In genomic region chr3:126872701-126873100, GRCh38 we compare ENCODE assay signal across 25 cellular contexts.
"Had no signal": no experiment of that assay in that cellular context is flagged by ENCODE, and none has a peak within 500 bp of the region (broad histone marks: within the 10 kb centered on the region; RNA-seq: fewer than 3 reads in every experiment).

No MANE protein-coding gene starts in this region.

- H3K36me3 ChIP-seq: left ventricle myocardium inferior, ovary, right atrium auricular region, right lobe of liver, thyroid gland, transverse colon, upper lobe of left lung, vagina had no signal

- ATAC-seq: left colon; natural killer cell; right lobe of liver; stimulated activated naive B cell treated with anti-CD40 and anti-IgM and Interleukin-4, amounts not matched to agents 10 μg/mL and 1 μg/mL and 100 μg/mL, for 72 hours; stimulated activated naive CD8-positive, alpha-beta T cell treated with anti-CD3 and anti-CD28 coated beads, Interleukin-15, Interleukin-2, amounts not matched to agents 100 U/mL and 50 U/mL, for 24 hours had no signal

- H3K9me3 ChIP-seq: left ventricle myocardium inferior, ovary, right atrium auricular region, right lobe of liver, stomach, testis, thyroid gland, transverse colon, upper lobe of left lung, vagina had no signal

- H3K9me3 Mint-ChIP-seq: memory B cell; mesothelial cell of epicardium; natural killer cell; nephron progenitor cell; stimulated activated naive B cell treated with anti-CD40 and anti-IgM and Interleukin-4, amounts not matched to agents 10 μg/mL and 1 μg/mL and 100 μg/mL, for 72 hours had no signal

- H3K27ac ChIP-seq: left ventricle myocardium inferior, ovary, right atrium auricular region, right lobe of liver, stomach, testis, thyroid gland, transverse colon, upper lobe of left lung, vagina had no signal

- DNase-seq: hippocampal formation; kidney; left colon; left ventricle myocardium inferior; naive B cell; natural killer cell; nephron progenitor cell; stimulated activated CD4-positive, alpha-beta T cell treated with anti-CD3 and anti-CD28 coated beads, Interleukin-1b, Interleukin-23, amount 100 ng/mL, for 48 hours; stimulated activated CD4-positive, alpha-beta T cell treated with anti-CD3 and anti-CD28 coated beads, Interleukin-4, amount 100 ng/mL, for 1 hour; stimulated activated naive B cell treated with anti-CD40 and anti-IgM and Interleukin-4, amounts not matched to agents 10 μg/mL and 1 μg/mL and 100 μg/mL, for 72 hours; stimulated activated naive CD8-positive, alpha-beta T cell treated with anti-CD3 and anti-CD28 coated beads, Interleukin-15, Interleukin-2, amounts not matched to agents 100 U/mL and 50 U/mL, for 24 hours; stomach; testis; transverse colon; upper lobe of left lung had no signal

- H3K27ac Mint-ChIP-seq: memory B cell; mesothelial cell of epicardium; naive B cell; natural killer cell; nephron progenitor cell; progenitor cell of endocrine pancreas; stimulated activated naive B cell treated with anti-CD40 and anti-IgM and Interleukin-4, amounts not matched to agents 10 μg/mL and 1 μg/mL and 100 μg/mL, for 72 hours had no signal

- H3K36me3 Mint-ChIP-seq: natural killer cell had no signal

- H3K27me3 Mint-ChIP-seq: memory B cell; naive B cell; progenitor cell of endocrine pancreas; stimulated activated naive B cell treated with anti-CD40 and anti-IgM and Interleukin-4, amounts not matched to agents 10 μg/mL and 1 μg/mL and 100 μg/mL, for 72 hours had no signal

- H3K4me2 ChIP-seq: smooth muscle cell had no signal

- H3K4me1 Mint-ChIP-seq: memory B cell; natural killer cell; stimulated activated naive B cell treated with anti-CD40 and anti-IgM and Interleukin-4, amounts not matched to agents 10 μg/mL and 1 μg/mL and 100 μg/mL, for 72 hours had no signal

- H3K4me3 Mint-ChIP-seq: memory B cell; mesothelial cell of epicardium; naive B cell; natural killer cell; nephron progenitor cell; stimulated activated naive B cell treated with anti-CD40 and anti-IgM and Interleukin-4, amounts not matched to agents 10 μg/mL and 1 μg/mL and 100 μg/mL, for 72 hours had no signal

- H3K4me3 ChIP-seq: left ventricle myocardium inferior, lung, ovary, right atrium auricular region, right lobe of liver, smooth muscle cell, stomach, testis, thyroid gland, transverse colon, upper lobe of left lung, vagina had no signal

- H3K4me1 ChIP-seq: right atrium auricular region, right lobe of liver, stomach, transverse colon, upper lobe of left lung, vagina had no signal

- FAIRE-seq: kidney had no signal

- H3K27me3 ChIP-seq: ovary, right atrium auricular region, right lobe of liver, stomach, testis, thyroid gland, transverse colon, upper lobe of left lung, vagina had no signal
